In the genomic region with DNA sequence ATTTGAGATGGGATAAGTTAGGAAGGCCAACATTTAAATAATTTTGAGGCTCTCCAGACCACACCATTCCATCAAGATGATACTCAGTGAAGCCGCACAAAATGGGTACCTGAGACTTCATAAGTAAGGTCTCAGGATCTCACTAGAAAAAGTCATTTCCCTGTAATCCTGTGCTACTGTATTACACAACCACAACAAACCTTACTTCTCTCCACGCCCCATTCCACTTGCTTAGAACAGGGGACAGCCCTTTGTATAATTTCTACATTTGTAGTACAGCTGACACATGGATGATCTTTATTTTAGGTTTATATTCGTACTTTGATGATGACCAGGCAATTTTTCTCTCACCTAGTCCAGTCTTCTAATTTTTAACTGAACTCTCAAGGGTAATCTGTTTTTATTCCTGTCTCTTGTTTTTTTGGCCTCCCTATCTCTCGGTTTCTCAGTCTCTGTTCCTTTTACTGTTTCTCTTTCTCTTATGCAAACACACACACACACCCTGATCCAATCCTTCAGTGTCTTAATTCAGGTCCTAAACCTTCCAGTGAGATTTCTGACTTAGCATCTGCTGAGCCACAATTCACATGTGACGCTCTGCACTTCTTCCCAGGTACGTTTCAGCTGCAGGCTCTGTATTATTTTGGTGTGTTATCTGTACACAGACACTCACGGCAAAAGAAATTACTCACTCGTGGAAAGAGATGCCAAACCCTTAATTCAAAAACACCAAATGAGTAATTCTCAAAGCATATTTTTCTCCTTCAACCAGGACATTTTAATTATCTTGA, we compare ENCODE assay signal across 13 cellular contexts.
DNase-seq lines count a peak whose midpoint lies in the region; ATAC-seq, FAIRE-seq and TF ChIP-seq lines count a peak whose summit lies in the region.
"Had no signal": no experiment of that assay in that cellular context is flagged by ENCODE, and none has a peak within 500 bp of the region (broad histone marks: within the 10 kb centered on the region; RNA-seq: fewer than 3 reads in every experiment).

No MANE protein-coding gene starts in this region.

- H3K27me3 Mint-ChIP-seq in type B pancreatic cell: no peaks in the 10 kb centered on the region
- peaks cover 1% of the 10 kb centered on the region for H3K27me3 Mint-ChIP-seq in activated CD8-positive, alpha-beta T cell treated with anti-CD3 and anti-CD28 coated beads for 36 hours

- TF ChIP-seq POLR2A in GM12878 (IDR thresholded peaks at IDR 0.05; ENCODE audit: low read depth, low read length): no peak

- H3K4me3 Mint-ChIP-seq in type B pancreatic cell: no peak overlapping the region
- no peak overlapping the region for H3K4me3 Mint-ChIP-seq in activated CD8-positive, alpha-beta T cell treated with anti-CD3 and anti-CD28 coated beads for 36 hours
- H3K4me3 Mint-ChIP-seq: naive thymus-derived CD8-positive, alpha-beta T cell had no signal

- no peaks in the 10 kb centered on the region for H3K9me3 Mint-ChIP-seq in type B pancreatic cell
- H3K9me3 Mint-ChIP-seq in activated CD8-positive, alpha-beta T cell treated with anti-CD3 and anti-CD28 coated beads for 36 hours: no peaks in the 10 kb centered on the region

- H3K79me1 ChIP-seq in mesenchymal stem cell (replicated peaks; ENCODE audit: low read length, poor library complexity, severe bottlenecking): no peaks in the 10 kb centered on the region

- RAD21 ChIA-PET in GM12878 (lab: Charles Lee; ENCODE audit: unreplicated experiment): no interaction called here

- no peaks in the 10 kb centered on the region for H3K27me3 ChIP-seq in GM12878 (replicated peaks in 1 of 2; ENCODE audit: control insufficient read depth in 2 of 2, insufficient read depth in 2 of 2, low read length in 1 of 2)
- H3K27me3 ChIP-seq in mesenchymal stem cell (ENCODE audit: control insufficient read depth in 1 of 2, insufficient read depth in 1 of 2, low read length in 2 of 2): no peaks in the 10 kb centered on the region
- H3K27me3 ChIP-seq in ascending aorta: no peaks in the 10 kb centered on the region

- H3K36me3 ChIP-seq in GM12878 (ENCODE audit: control insufficient read depth in 2 of 2, insufficient read depth in 2 of 2, low read length in 1 of 2) (no peaks in the 10 kb centered on the region), mesenchymal stem cell (ENCODE audit: control insufficient read depth in 1 of 2, insufficient read depth in 2 of 2, low read depth in 1 of 2, low read length in 2 of 2) (no peaks in the 10 kb centered on the region), ascending aorta (no peaks in the 10 kb centered on the region)

- no peak overlapping the region for H3K27ac ChIP-seq in GM12878 (ENCODE audit: control insufficient read depth, insufficient read depth)
- H3K27ac ChIP-seq in mesenchymal stem cell (ENCODE audit: low read length, poor library complexity, severe bottlenecking): no peak overlapping the region
- peak overlapping the region in 1 of 2 donors; percentile 52 for H3K27ac ChIP-seq in ascending aorta

- H2BK12ac ChIP-seq in mesenchymal stem cell (ENCODE audit: low read length in 2 of 2): peak overlapping the region; percentile 71 to 77

- H2AFZ ChIP-seq in GM12878 (ENCODE audit: control insufficient read depth, low read depth, low read length) (peak overlapping the region; percentile 26; the same call in 1 of the 2 replicates), mesenchymal stem cell (ENCODE audit: low read depth, low read length) (no peak overlapping the region)

- H3K4ac ChIP-seq in mesenchymal stem cell (ENCODE audit: low read depth in 1 of 2, low read length in 2 of 2): no peak overlapping the region

- peaks cover 20% of the 10 kb centered on the region for H3K4me1 Mint-ChIP-seq in type B pancreatic cell (ENCODE audit: unreplicated experiment)
- no peaks in the 10 kb centered on the region for H3K4me1 Mint-ChIP-seq in activated CD8-positive, alpha-beta T cell treated with anti-CD3 and anti-CD28 coated beads for 36 hours (ENCODE audit: low read depth)
- H3K4me1 Mint-ChIP-seq: naive thymus-derived CD8-positive, alpha-beta T cell had no signal

- CTCF ChIA-PET in GM12878 (lab: Yijun Ruan, JAX): no interaction called here
- CTCF ChIA-PET in activated CD8-positive, alpha-beta T cell treated with anti-CD3 and anti-CD28 coated beads for 36 hours (lab: Charles Lee): interaction anchor here (0.8 kb wide), 1 partner anchor 20 kb away, joined by 3 read pairs; no protein-coding TSS in a partner anchor

- H3K9ac ChIP-seq in GM12878 (ENCODE audit: control insufficient read depth, insufficient read depth, low read length): no peak overlapping the region
- H3K9ac ChIP-seq in mesenchymal stem cell (ENCODE audit: low read length): peak overlapping the region; percentile 59

- H3K36me3 Mint-ChIP-seq in type B pancreatic cell: no peaks in the 10 kb centered on the region
- H3K36me3 Mint-ChIP-seq in activated CD8-positive, alpha-beta T cell treated with anti-CD3 and anti-CD28 coated beads for 36 hours (ENCODE audit: low read depth): no peaks in the 10 kb centered on the region

- no peak overlapping the region for H2BK5ac ChIP-seq in mesenchymal stem cell (ENCODE audit: low read depth, low read length, poor library complexity, severe bottlenecking)

- intact Hi-C loops in GM12878 (cut with micrococcal nuclease; ENCODE audit: unreplicated experiment) (no loop called here), ascending aorta (cut with DNase I) (loop anchor here (5.0 kb wide), 2 partner anchors 55 to 220 kb away; no protein-coding TSS in a partner anchor)
- intact Hi-C loops in activated CD8-positive, alpha-beta T cell treated with anti-CD3 and anti-CD28 coated beads for 36 hours (cut with micrococcal nuclease): no loop called here

- H3K27ac Mint-ChIP-seq in type B pancreatic cell: peak overlapping the region; percentile 3
- H3K27ac Mint-ChIP-seq in activated CD8-positive, alpha-beta T cell treated with anti-CD3 and anti-CD28 coated beads for 36 hours: no peak overlapping the region
- H3K27ac Mint-ChIP-seq: naive thymus-derived CD8-positive, alpha-beta T cell had no signal

- no peak overlapping the region for H3K14ac ChIP-seq in mesenchymal stem cell (ENCODE audit: low read length in 2 of 2)

- TF ChIP-seq EP300 in GM12878 (IDR thresholded peaks at IDR 0.05; ENCODE audit: borderline replicate concordance in 1 of 2, control insufficient read depth in 1 of 2, low read depth in 2 of 2, low read length in 2 of 2): no peak

- no peaks in the 10 kb centered on the region for H4K20me1 ChIP-seq in GM12878 (ENCODE audit: control insufficient read depth, insufficient read depth)

- no peak overlapping the region for H2BK120ac ChIP-seq in mesenchymal stem cell (ENCODE audit: low read depth, low read length)

- TF ChIP-seq CTCF in GM12878 (IDR thresholded peaks at IDR 0.05 in 2 of 3, conservative IDR thresholded peaks at IDR 0.05 in 1 of 3; ENCODE audit: control insufficient read depth in 2 of 3, extremely low read depth in 1 of 3, insufficient read depth in 1 of 3, low read depth in 3 of 3, low read length in 3 of 3) (no peak), type B pancreatic cell (conservative IDR thresholded peaks at IDR 0.05) (no peak), ascending aorta (IDR thresholded peaks at IDR 0.05) (no peak), GM20000 (IDR thresholded peaks at IDR 0.05; ENCODE audit: extremely low read depth, missing control alignments) (no peak)
- no peak for TF ChIP-seq CTCF in activated CD8-positive, alpha-beta T cell treated with anti-CD3 and anti-CD28 coated beads for 36 hours (IDR thresholded peaks at IDR 0.05)

- in situ Hi-C loops in GM12878 (cut with MboI): no loop called here

- SMC1A ChIA-PET in GM12878 (lab: Charles Lee; ENCODE audit: uncharacterized antibody, unreplicated experiment): no interaction called here

- ATAC-seq in GM21529 (IDR thresholded peaks at IDR 0.05; ENCODE audit: unreplicated experiment) (peak; percentile 64), GM12878 (peak; percentile 66)
- ATAC-seq in activated CD8-positive, alpha-beta T cell treated with anti-CD3 and anti-CD28 coated beads for 36 hours: no peak
- ATAC-seq: naive thymus-derived CD8-positive, alpha-beta T cell had no signal

- H4K8ac ChIP-seq in mesenchymal stem cell (ENCODE audit: low read length): no peak overlapping the region

- DNase-seq in GM12878 (ENCODE audit: low read depth, low spot score) (no peak), mesenchymal stem cell (no peak), type B pancreatic cell (ENCODE audit: extremely low spot score, unreplicated experiment) (no peak), ascending aorta (ENCODE audit: low spot score in 2 of 2) (no peak), GM20000 (ENCODE audit: low spot score) (no peak)
- no peak for DNase-seq in activated CD8-positive, alpha-beta T cell treated with anti-CD3 and anti-CD28 coated beads for 36 hours
- DNase-seq: naive thymus-derived CD8-positive, alpha-beta T cell; NCI-H510A treated with DMSO at 0.1 percent for 48 hours; SIG-M5; stimulated activated CD4-positive, alpha-beta T cell treated with anti-CD3 and anti-CD28 coated beads, Interleukin-15, amount 100 ng/mL, for 24 hours had no signal

- H4K91ac ChIP-seq in mesenchymal stem cell (ENCODE audit: low read length): no peak overlapping the region

- H3K4me2 ChIP-seq in GM12878 (ENCODE audit: control insufficient read depth, insufficient read depth) (0 out of 2 replicates have a peak overlapping the region, but pooled peaks have one; percentile 11), mesenchymal stem cell (ENCODE audit: low read length, poor library complexity, severe bottlenecking) (no peak overlapping the region)

- H3K4me1 ChIP-seq in GM12878 (ENCODE audit: control insufficient read depth, insufficient read depth, low read length) (no peaks in the 10 kb centered on the region; the same call in 1 of the 2 replicates), mesenchymal stem cell (ENCODE audit: control insufficient read depth, insufficient read depth, low read depth, low read length) (peaks cover 4% of the 10 kb centered on the region), ascending aorta (peaks cover 0 to 6% of the 10 kb centered on the region in 2 donors)

- no peak for TF ChIP-seq RAD21 in GM12878 (IDR thresholded peaks at IDR 0.05; ENCODE audit: insufficient read depth, low read depth, low read length)

- H3K18ac ChIP-seq in mesenchymal stem cell (ENCODE audit: low read depth in 1 of 2, low read length in 2 of 2): no peak overlapping the region

- no TSS peak for BruUV-seq in GM12878 (replicated peaks; lab: Mats Ljungman, UMichigan)

- H2AK5ac ChIP-seq in mesenchymal stem cell (ENCODE audit: low read length, severe bottlenecking): peak overlapping the region; percentile 76

- H3K4me3 ChIP-seq in GM12878 (no peak overlapping the region), mesenchymal stem cell (ENCODE audit: insufficient read depth in 1 of 2, low read depth in 1 of 2, low read length in 2 of 2) (peak overlapping the region in 1 of 2 experiments; percentile 41), ascending aorta (no peak overlapping the region)

- 20% methylated on average over 8 of the region's 8 CpGs for WGBS in GM12878 (ENCODE audit: insufficient coverage, insufficient replicate concordance, low lambda C conversion rate, missing lambda C conversion rate)
- 82% methylated on average over 8 of the region's 8 CpGs for WGBS in mesenchymal stem cell

- no peak for FAIRE-seq in GM12878 (lab: Jason Lieb, UNC)
- FAIRE-seq: D721Med, endometrium had no signal

- H3K23ac ChIP-seq in mesenchymal stem cell (ENCODE audit: low read length in 2 of 2): no peak overlapping the region

- H2BK15ac ChIP-seq in mesenchymal stem cell (ENCODE audit: low read depth, poor library complexity, severe bottlenecking): no peak overlapping the region

- POLR2A ChIA-PET in GM12878 (lab: Charles Lee): no interaction called here
- POLR2A ChIA-PET in activated CD8-positive, alpha-beta T cell treated with anti-CD3 and anti-CD28 coated beads for 36 hours (lab: Charles Lee): no interaction called here

- no peaks in the 10 kb centered on the region for H3K79me2 ChIP-seq in GM12878 (ENCODE audit: control insufficient read depth, insufficient read depth, low read length)

- H3K9me3 ChIP-seq in GM12878 (replicated peaks; ENCODE audit: control insufficient read depth, insufficient read depth, low read length) (no peaks in the 10 kb centered on the region), mesenchymal stem cell (ENCODE audit: control insufficient read depth, low read length) (no peaks in the 10 kb centered on the region), ascending aorta (no peaks in the 10 kb centered on the region)
